Comparison of ENCODE assay signal across 1 cellular context in genomic region chr1:220733090-220733569, GRCh38.
TF ChIP-seq lines count a peak whose summit lies in the region.

No MANE protein-coding gene starts in this region.

TF ChIP-seq in K562, 482 proteins besides CTCF, POLR2A, EP300 and RAD21 (continued from another document):
- TF ChIP-seq HMGN3 (IDR thresholded peaks at IDR 0.05; ENCODE audit: borderline replicate concordance, extremely low read depth, insufficient read length, low read depth, low read length) (no peak), ZNF121 (CRISPR knock-in tag; conservative IDR thresholded peaks at IDR 0.05) (no peak), NBN (IDR thresholded peaks at IDR 0.05; ENCODE audit: low read depth) (no peak), KLF16 (IDR thresholded peaks at IDR 0.05) (peak; percentile 44; the same call in 1 of the 2 replicates), HMGXB4 (CRISPR knock-in tag; IDR thresholded peaks at IDR 0.05) (no peak), ELK1 (CRISPR knock-in tag; IDR thresholded peaks at IDR 0.05) (no peak), ZNF212 (CRISPR knock-in tag; IDR thresholded peaks at IDR 0.05) (no peak), TGIF2 (CRISPR knock-in tag; IDR thresholded peaks at IDR 0.05) (no peak), ELF1 (tag; IDR thresholded peaks at IDR 0.05) (peak; percentile 84), NCOA1 (IDR thresholded peaks at IDR 0.05; ENCODE audit: low read depth) (no peak), MAX (CRISPR knock-in tag; IDR thresholded peaks at IDR 0.05) (no peak), ZNF584 (CRISPR knock-in tag; IDR thresholded peaks at IDR 0.05; ENCODE audit: low read depth) (no peak), ZNF76 (CRISPR knock-in tag; IDR thresholded peaks at IDR 0.05; ENCODE audit: borderline replicate concordance) (no peak), CREB3L1 (IDR thresholded peaks at IDR 0.05; ENCODE audit: borderline replicate concordance, low read depth) (no peak), POLR2G (IDR thresholded peaks at IDR 0.05; ENCODE audit: low read depth, low read length) (no peak), HNRNPH1 (optimal IDR thresholded peaks at IDR 0.05; ENCODE audit: low read depth, low read length) (no peak), TEAD4 (IDR thresholded peaks at IDR 0.05; ENCODE audit: low read length) (peak; percentile 30; the same call in 1 of the 2 replicates), TEAD4 (CRISPR knock-in tag; IDR thresholded peaks at IDR 0.05; ENCODE audit: borderline replicate concordance) (no peak), HINFP (tag; conservative IDR thresholded peaks at IDR 0.05; ENCODE audit: low read depth) (no peak), IRF9 (tag; IDR thresholded peaks at IDR 0.05) (no peak), TCF7 (IDR thresholded peaks at IDR 0.05; ENCODE audit: borderline replicate concordance) (0 out of 2 replicates have a peak, but pooled peaks have one; percentile 23), ZNF395 (CRISPR knock-in tag; IDR thresholded peaks at IDR 0.05) (no peak)
